In genomic region chr3:142808103-142808917, GRCh38 we compare ENCODE assay signal across 8 cellular contexts.
A peak's percentile ranks its signal among the peaks of the same experiment; 100 is the strongest.
DNase-seq lines count a peak whose midpoint lies in the region; ATAC-seq and TF ChIP-seq lines count a peak whose summit lies in the region.

No MANE protein-coding gene starts in this region.

- H3K27ac ChIP-seq in esophagus muscularis mucosa (replicated peaks in 1 of 4): no peak overlapping the region

- intact Hi-C loops in esophagus muscularis mucosa (cut with DNase I): no loop called here
- intact Hi-C loops in activated T-helper 1 cell treated with anti-CD3 and anti-CD28 coated beads, Interleukin-12 subunit alpha, Interleukin-12 subunit beta, Interleukin-2, Interleukin-4 antibody, amounts not matched to agents 30 ng/mL and 10 ng/mL and 1 ng/mL, durations not matched to agents 14 hours and 24 hours and 36 hours (cut with micrococcal nuclease): no loop called here

- no peaks in the 10 kb centered on the region for H3K4me1 ChIP-seq in esophagus muscularis mucosa

- H3K4me3 ChIP-seq in esophagus muscularis mucosa: no peak overlapping the region

- no peak overlapping the region for H3K27ac Mint-ChIP-seq in activated T-helper 1 cell treated with anti-CD3 and anti-CD28 coated beads, Interleukin-12 subunit alpha, Interleukin-12 subunit beta, Interleukin-2, Interleukin-4 antibody, amounts not matched to agents 30 ng/mL and 10 ng/mL and 1 ng/mL, durations not matched to agents 14 hours and 24 hours and 36 hours

- H3K9me3 ChIP-seq in esophagus muscularis mucosa: no peaks in the 10 kb centered on the region

- peak; percentile 84 for DNase-seq in Daoy (ENCODE audit: low read depth)
- peak; percentile 95 for DNase-seq in HT1080 (ENCODE audit: low read depth)
- DNase-seq in astrocyte of the hippocampus (ENCODE audit: low read depth, low spot score): peak; percentile 50
- peak; percentile 21 to 85 for DNase-seq in lung microvascular endothelial cell (ENCODE audit: low read depth in 2 of 2)
- DNase-seq in stimulated activated naive CD4-positive, alpha-beta T cell (lab: John Stamatoyannopoulos, UW): no peak
- no peak for DNase-seq in esophagus muscularis mucosa (ENCODE audit: extremely low spot score)
- no peak for DNase-seq in activated T-helper 1 cell treated with anti-CD3 and anti-CD28 coated beads, Interleukin-12 subunit alpha, Interleukin-12 subunit beta, Interleukin-2, Interleukin-4 antibody, amounts not matched to agents 30 ng/mL and 10 ng/mL and 1 ng/mL, durations not matched to agents 14 hours and 24 hours and 36 hours (ENCODE audit: low spot score)
- DNase-seq in left lobe of liver (ENCODE audit: low spot score): no peak

- WGBS in esophagus muscularis mucosa: 87% methylated on average over 9 of the region's 9 CpGs

- no peaks in the 10 kb centered on the region for H3K4me1 Mint-ChIP-seq in activated T-helper 1 cell treated with anti-CD3 and anti-CD28 coated beads, Interleukin-12 subunit alpha, Interleukin-12 subunit beta, Interleukin-2, Interleukin-4 antibody, amounts not matched to agents 30 ng/mL and 10 ng/mL and 1 ng/mL, durations not matched to agents 14 hours and 24 hours and 36 hours (ENCODE audit: low read depth)

- H3K27me3 ChIP-seq in esophagus muscularis mucosa: no peaks in the 10 kb centered on the region

- H3K4me3 Mint-ChIP-seq in activated T-helper 1 cell treated with anti-CD3 and anti-CD28 coated beads, Interleukin-12 subunit alpha, Interleukin-12 subunit beta, Interleukin-2, Interleukin-4 antibody, amounts not matched to agents 30 ng/mL and 10 ng/mL and 1 ng/mL, durations not matched to agents 14 hours and 24 hours and 36 hours: no peak overlapping the region

- peaks cover 8% of the 10 kb centered on the region for H3K27me3 Mint-ChIP-seq in activated T-helper 1 cell treated with anti-CD3 and anti-CD28 coated beads, Interleukin-12 subunit alpha, Interleukin-12 subunit beta, Interleukin-2, Interleukin-4 antibody, amounts not matched to agents 30 ng/mL and 10 ng/mL and 1 ng/mL, durations not matched to agents 14 hours and 24 hours and 36 hours (ENCODE audit: insufficient read depth)

- H3K36me3 Mint-ChIP-seq in activated T-helper 1 cell treated with anti-CD3 and anti-CD28 coated beads, Interleukin-12 subunit alpha, Interleukin-12 subunit beta, Interleukin-2, Interleukin-4 antibody, amounts not matched to agents 30 ng/mL and 10 ng/mL and 1 ng/mL, durations not matched to agents 14 hours and 24 hours and 36 hours (ENCODE audit: low read depth): no peaks in the 10 kb centered on the region

- H3K36me3 ChIP-seq in esophagus muscularis mucosa: peaks cover 0 to 9% (median 3%) of the 10 kb centered on the region in 4 donors

- no peak for TF ChIP-seq CTCF in esophagus muscularis mucosa (IDR thresholded peaks at IDR 0.05)

- H3K9me3 Mint-ChIP-seq in activated T-helper 1 cell treated with anti-CD3 and anti-CD28 coated beads, Interleukin-12 subunit alpha, Interleukin-12 subunit beta, Interleukin-2, Interleukin-4 antibody, amounts not matched to agents 30 ng/mL and 10 ng/mL and 1 ng/mL, durations not matched to agents 14 hours and 24 hours and 36 hours: no peaks in the 10 kb centered on the region

- no peak for TF ChIP-seq POLR2A in esophagus muscularis mucosa (IDR thresholded peaks at IDR 0.05; ENCODE audit: low read depth)

- no peak for TF ChIP-seq EP300 in esophagus muscularis mucosa (IDR thresholded peaks at IDR 0.05)

- no peak for ATAC-seq in left lobe of liver

Comparison
In these comparisons a context has a peak if more than half of its experiments do, and no peak if none do; other contexts are left out.
1. DNase-seq: peak in Daoy (single experiment), HT1080 (single experiment), astrocyte of the hippocampus (single experiment) and lung microvascular endothelial cell (2 of 2); none in stimulated activated naive CD4-positive, alpha-beta T cell (0 of 6), esophagus muscularis mucosa (single experiment), activated T-helper 1 cell treated with anti-CD3 and anti-CD28 coated beads, Interleukin-12 subunit alpha, Interleukin-12 subunit beta, Interleukin-2, Interleukin-4 antibody, amounts not matched to agents 30 ng/mL and 10 ng/mL and 1 ng/mL, durations not matched to agents 14 hours and 24 hours and 36 hours (single experiment) and left lobe of liver (single experiment).